9 cellular contexts compared by ENCODE assay signal in the genomic region with DNA sequence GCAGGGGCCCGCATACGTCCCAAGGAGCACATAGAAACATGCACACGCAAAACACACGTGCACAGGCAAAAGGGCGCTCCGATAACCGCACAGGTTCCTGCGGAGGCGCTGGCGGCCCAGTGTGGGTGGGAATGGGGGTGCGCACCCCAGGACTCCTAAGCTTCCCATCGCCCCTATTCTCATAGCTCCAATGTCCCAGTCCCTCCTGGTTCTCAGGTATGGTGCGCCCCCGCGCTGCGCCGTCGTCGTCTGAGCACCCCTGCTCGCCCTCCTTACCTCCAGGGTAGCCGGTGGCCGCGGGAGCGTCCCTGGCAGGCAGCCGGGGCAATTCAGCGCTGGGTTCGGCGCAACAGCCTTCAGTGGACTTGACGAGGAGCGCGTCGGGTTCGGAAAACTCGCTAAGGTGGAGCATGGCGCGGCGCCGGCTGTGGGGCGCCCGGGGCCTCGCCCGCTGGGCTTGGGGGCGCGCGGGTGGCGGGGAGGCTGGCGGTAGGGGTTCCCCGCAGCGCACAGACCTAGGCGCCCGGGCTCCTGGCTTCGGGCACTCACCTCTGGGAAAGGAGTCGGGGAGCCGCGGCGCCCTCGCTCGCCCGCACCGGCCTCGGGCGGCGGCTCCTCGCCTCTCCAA. TPM values are rescaled to one million over a fixed set of nuclear protein-coding genes. Genes with fewer than 3 reads are reported as not detected.
DNase-seq lines count a peak whose midpoint lies in the region; ATAC-seq and TF ChIP-seq lines count a peak whose summit lies in the region.
"Had no signal": no experiment of that assay in that cellular context is flagged by ENCODE, and none has a peak within 500 bp of the region (broad histone marks: within the 10 kb centered on the region; RNA-seq: fewer than 3 reads in every experiment).

No MANE protein-coding gene starts in this region.

- no peak for TF ChIP-seq POLR2A in uterus (IDR thresholded peaks at IDR 0.05)

- no peak overlapping the region for H3K27ac ChIP-seq in CD8-positive, alpha-beta T cell (ENCODE audit: low read depth, low read length)
- H3K27ac ChIP-seq in iPS-18a (ENCODE audit: low read length), result no peak overlapping the region
- no peak overlapping the region for H3K27ac ChIP-seq in uterus

- peaks cover 63% of the 10 kb centered on the region for H3K27me3 Mint-ChIP-seq in CD8-positive, alpha-beta T cell (ENCODE audit: low read depth)
- H3K27me3 Mint-ChIP-seq in activated T-helper 1 cell treated with anti-CD3 and anti-CD28 coated beads, Interleukin-12 subunit alpha, Interleukin-12 subunit beta, Interleukin-2, Interleukin-4 antibody, amounts not matched to agents 30 ng/mL and 10 ng/mL and 1 ng/mL, durations not matched to agents 14 hours and 24 hours and 36 hours (ENCODE audit: insufficient read depth), result peaks cover 75% of the 10 kb centered on the region
- H3K27me3 Mint-ChIP-seq in stimulated activated naive CD8-positive, alpha-beta T cell treated with anti-CD3 and anti-CD28 coated beads, Interleukin-15, amount 100 ng/mL, for 72 hours, result peaks cover 91% of the 10 kb centered on the region

- H3K27me3 ChIP-seq in CD8-positive, alpha-beta T cell (ENCODE audit: insufficient read depth, low read length), result peaks cover 35% of the 10 kb centered on the region
- H3K27me3 ChIP-seq in iPS-18a (ENCODE audit: control insufficient read depth, insufficient read depth, low read length) (peaks cover 100% of the 10 kb centered on the region), uterus (peaks cover 27 to 30% of the 10 kb centered on the region in 2 donors)

- peak overlapping the region; percentile 73 for H3K4me3 ChIP-seq in CD8-positive, alpha-beta T cell (ENCODE audit: low read depth, low read length)
- H3K4me3 ChIP-seq in iPS-18a (ENCODE audit: low read length), result peak overlapping the region; percentile 55
- no peak overlapping the region for H3K4me3 ChIP-seq in uterus

- H3K9me3 Mint-ChIP-seq in CD8-positive, alpha-beta T cell, result no peaks in the 10 kb centered on the region
- no peaks in the 10 kb centered on the region for H3K9me3 Mint-ChIP-seq in activated T-helper 1 cell treated with anti-CD3 and anti-CD28 coated beads, Interleukin-12 subunit alpha, Interleukin-12 subunit beta, Interleukin-2, Interleukin-4 antibody, amounts not matched to agents 30 ng/mL and 10 ng/mL and 1 ng/mL, durations not matched to agents 14 hours and 24 hours and 36 hours
- no peaks in the 10 kb centered on the region for H3K9me3 Mint-ChIP-seq in stimulated activated naive CD8-positive, alpha-beta T cell treated with anti-CD3 and anti-CD28 coated beads, Interleukin-15, amount 100 ng/mL, for 72 hours

- no peaks in the 10 kb centered on the region for H3K36me3 ChIP-seq in CD8-positive, alpha-beta T cell (ENCODE audit: insufficient read depth, low read length)
- H3K36me3 ChIP-seq in iPS-18a (ENCODE audit: control insufficient read depth, low read depth, low read length) (no peaks in the 10 kb centered on the region), uterus (no peaks in the 10 kb centered on the region)

- CTCF ChIA-PET in CD8-positive, alpha-beta T cell (lab: Charles Lee), result no interaction called here

- intact Hi-C loops in CD8-positive, alpha-beta T cell (cut with DNase I, micrococcal nuclease), result loop anchor here (1.0 to 10.0 kb wide), 10 partner anchors 9 to 1664 kb away; a partner anchor contains a TSS
- intact Hi-C loops in activated T-helper 1 cell treated with anti-CD3 and anti-CD28 coated beads, Interleukin-12 subunit alpha, Interleukin-12 subunit beta, Interleukin-2, Interleukin-4 antibody, amounts not matched to agents 30 ng/mL and 10 ng/mL and 1 ng/mL, durations not matched to agents 14 hours and 24 hours and 36 hours (cut with micrococcal nuclease), result loop anchor here (1.0 to 10.0 kb wide), 11 partner anchors 9 to 1664 kb away; a partner anchor contains a TSS
- intact Hi-C loops in uterus (cut with DNase I; ENCODE audit: low total_unique reads), result no loop called here

- ATAC-seq in CD8-positive, alpha-beta T cell, result no peak
- peak; percentile 10 for ATAC-seq in HG02759 (IDR thresholded peaks at IDR 0.05; ENCODE audit: unreplicated experiment)
- peak; percentile 6 for ATAC-seq in stimulated activated naive CD8-positive, alpha-beta T cell treated with anti-CD3 and anti-CD28 coated beads, Interleukin-15, amount 100 ng/mL, for 72 hours
- ATAC-seq in GM19023 (IDR thresholded peaks at IDR 0.05; ENCODE audit: unreplicated experiment), result no peak

- peaks cover 14% of the 10 kb centered on the region for H3K4me1 Mint-ChIP-seq in CD8-positive, alpha-beta T cell (ENCODE audit: low read depth)
- H3K4me1 Mint-ChIP-seq in activated T-helper 1 cell treated with anti-CD3 and anti-CD28 coated beads, Interleukin-12 subunit alpha, Interleukin-12 subunit beta, Interleukin-2, Interleukin-4 antibody, amounts not matched to agents 30 ng/mL and 10 ng/mL and 1 ng/mL, durations not matched to agents 14 hours and 24 hours and 36 hours (ENCODE audit: low read depth), result peaks cover 14% of the 10 kb centered on the region
- peaks cover 26% of the 10 kb centered on the region for H3K4me1 Mint-ChIP-seq in stimulated activated naive CD8-positive, alpha-beta T cell treated with anti-CD3 and anti-CD28 coated beads, Interleukin-15, amount 100 ng/mL, for 72 hours

- peaks cover 26% of the 10 kb centered on the region for H3K4me1 ChIP-seq in CD8-positive, alpha-beta T cell (ENCODE audit: insufficient read depth, low read length)
- no peaks in the 10 kb centered on the region for H3K4me1 ChIP-seq in iPS-18a (ENCODE audit: control insufficient read depth, low read depth, low read length)
- H3K4me1 ChIP-seq in uterus, result peaks cover 0 to 20% of the 10 kb centered on the region in 2 donors

- peak overlapping the region; percentile 78 for H3K4me3 Mint-ChIP-seq in CD8-positive, alpha-beta T cell
- peak overlapping the region; percentile 73 for H3K4me3 Mint-ChIP-seq in activated T-helper 1 cell treated with anti-CD3 and anti-CD28 coated beads, Interleukin-12 subunit alpha, Interleukin-12 subunit beta, Interleukin-2, Interleukin-4 antibody, amounts not matched to agents 30 ng/mL and 10 ng/mL and 1 ng/mL, durations not matched to agents 14 hours and 24 hours and 36 hours
- H3K4me3 Mint-ChIP-seq in stimulated activated naive CD8-positive, alpha-beta T cell treated with anti-CD3 and anti-CD28 coated beads, Interleukin-15, amount 100 ng/mL, for 72 hours, result peak overlapping the region; percentile 83 to 86

- DNase-seq in CD8-positive, alpha-beta T cell, result no peak
- no peak for DNase-seq in activated T-helper 1 cell treated with anti-CD3 and anti-CD28 coated beads, Interleukin-12 subunit alpha, Interleukin-12 subunit beta, Interleukin-2, Interleukin-4 antibody, amounts not matched to agents 30 ng/mL and 10 ng/mL and 1 ng/mL, durations not matched to agents 14 hours and 24 hours and 36 hours (ENCODE audit: low spot score)
- DNase-seq in stimulated activated naive CD8-positive, alpha-beta T cell treated with anti-CD3 and anti-CD28 coated beads, Interleukin-15, amount 100 ng/mL, for 72 hours, result peak in 1 of 2 donors; percentile 20
- no peak for DNase-seq in uterus
- DNase-seq in OCI-M2 (lab: John Stamatoyannopoulos, UW; ENCODE audit: unreplicated experiment), result no peak

- POLR2A ChIA-PET in CD8-positive, alpha-beta T cell (lab: Charles Lee), result interaction anchor here (0.7 to 3.9 kb wide), 3 partner anchors 59 to 92 kb away, joined by 3 to 16 read pairs (median 4); a partner anchor contains a TSS

- H3K9me3 ChIP-seq in CD8-positive, alpha-beta T cell (ENCODE audit: low read length), result no peaks in the 10 kb centered on the region
- no peaks in the 10 kb centered on the region for H3K9me3 ChIP-seq in iPS-18a (ENCODE audit: control insufficient read depth, low read depth, low read length)
- no peaks in the 10 kb centered on the region for H3K9me3 ChIP-seq in uterus

- TF ChIP-seq CTCF in CD8-positive, alpha-beta T cell (IDR thresholded peaks at IDR 0.05), result no peak
- TF ChIP-seq CTCF in uterus (IDR thresholded peaks at IDR 0.05), result no peak

- no peak overlapping the region for H3K27ac Mint-ChIP-seq in CD8-positive, alpha-beta T cell
- peak overlapping the region; percentile 25 for H3K27ac Mint-ChIP-seq in activated T-helper 1 cell treated with anti-CD3 and anti-CD28 coated beads, Interleukin-12 subunit alpha, Interleukin-12 subunit beta, Interleukin-2, Interleukin-4 antibody, amounts not matched to agents 30 ng/mL and 10 ng/mL and 1 ng/mL, durations not matched to agents 14 hours and 24 hours and 36 hours
- no peak overlapping the region for H3K27ac Mint-ChIP-seq in stimulated activated naive CD8-positive, alpha-beta T cell treated with anti-CD3 and anti-CD28 coated beads, Interleukin-15, amount 100 ng/mL, for 72 hours

- no peaks in the 10 kb centered on the region for H3K36me3 Mint-ChIP-seq in CD8-positive, alpha-beta T cell
- H3K36me3 Mint-ChIP-seq in activated T-helper 1 cell treated with anti-CD3 and anti-CD28 coated beads, Interleukin-12 subunit alpha, Interleukin-12 subunit beta, Interleukin-2, Interleukin-4 antibody, amounts not matched to agents 30 ng/mL and 10 ng/mL and 1 ng/mL, durations not matched to agents 14 hours and 24 hours and 36 hours (ENCODE audit: low read depth), result peaks cover 2% of the 10 kb centered on the region

- no peak overlapping the region for H3K9ac ChIP-seq in iPS-18a (ENCODE audit: low read length)

RNA-seq across cellular contexts. Expression of a gene that starts 0.3 kb away (rescaled TPM):
- under 1 TPM; 0.14 to 0.22 TPM for total RNA-seq in CD8-positive, alpha-beta T cell
- total RNA-seq in activated T-helper 1 cell treated with anti-CD3 and anti-CD28 coated beads, Interleukin-12 subunit alpha, Interleukin-12 subunit beta, Interleukin-2, Interleukin-4 antibody, amounts not matched to agents 30 ng/mL and 10 ng/mL and 1 ng/mL, durations not matched to agents 14 hours and 24 hours and 36 hours, result 1.9 TPM in 2 replicates
- total RNA-seq in uterus, result not detected
- total RNA-seq: temporal lobe had no signal

RNA-seq across cellular contexts. Expression of a gene that starts 8.7 kb away (rescaled TPM):
- 10 to 100 TPM; 22.1 to 23.6 TPM for total RNA-seq in CD8-positive, alpha-beta T cell
- total RNA-seq in activated T-helper 1 cell treated with anti-CD3 and anti-CD28 coated beads, Interleukin-12 subunit alpha, Interleukin-12 subunit beta, Interleukin-2, Interleukin-4 antibody, amounts not matched to agents 30 ng/mL and 10 ng/mL and 1 ng/mL, durations not matched to agents 14 hours and 24 hours and 36 hours, result 29.3 and 30.9 TPM in 2 replicates
- 1 to 10 TPM in 3 of 4 donors, under 1 TPM in 1; 0.29 to 5.6 (median 1.6) TPM for total RNA-seq in uterus

RNA-seq across cellular contexts. Expression of a gene that starts 58.9 kb away (rescaled TPM):
- total RNA-seq in CD8-positive, alpha-beta T cell, result 10 to 100 TPM; 93.1 to 96.3 TPM
- 631 and 648 TPM in 2 replicates for total RNA-seq in activated T-helper 1 cell treated with anti-CD3 and anti-CD28 coated beads, Interleukin-12 subunit alpha, Interleukin-12 subunit beta, Interleukin-2, Interleukin-4 antibody, amounts not matched to agents 30 ng/mL and 10 ng/mL and 1 ng/mL, durations not matched to agents 14 hours and 24 hours and 36 hours
- total RNA-seq in uterus, result 100 to 1,000 TPM; 118 to 269 (median 188) TPM

RNA-seq across cellular contexts. Expression of a gene that starts 60.0 kb away (rescaled TPM):
- 1 to 10 TPM; 2.4 to 3.4 TPM for total RNA-seq in CD8-positive, alpha-beta T cell
- total RNA-seq in activated T-helper 1 cell treated with anti-CD3 and anti-CD28 coated beads, Interleukin-12 subunit alpha, Interleukin-12 subunit beta, Interleukin-2, Interleukin-4 antibody, amounts not matched to agents 30 ng/mL and 10 ng/mL and 1 ng/mL, durations not matched to agents 14 hours and 24 hours and 36 hours, result 16.6 and 18.6 TPM in 2 replicates
- total RNA-seq in uterus, result 10 to 100 TPM in 2 of 4 donors, 1 to 10 TPM in 2; 2.3 to 11.8 (median 9.8) TPM

Comparison
In these comparisons a context has a peak if more than half of its experiments do, and no peak if none do; other contexts are left out.
1. ATAC-seq: peak in HG02759 (single experiment) and stimulated activated naive CD8-positive, alpha-beta T cell treated with anti-CD3 and anti-CD28 coated beads, Interleukin-15, amount 100 ng/mL, for 72 hours (single experiment); none in CD8-positive, alpha-beta T cell (single experiment) and GM19023 (single experiment).
2. H3K4me3 ChIP-seq: peak in CD8-positive, alpha-beta T cell (single experiment) and iPS-18a (single experiment); none in uterus (0 of 2).
3. Peak in every context shown above with its lines, with median percentiles within 50 percentile points of each other: H3K4me3 Mint-ChIP-seq.